In genomic region chr3:171833775-171834460, GRCh38 we compare ENCODE assay signal across 9 cellular contexts. TPM values are rescaled to one million over a fixed set of nuclear protein-coding genes. Genes with fewer than 3 reads are reported as not detected.
DNase-seq lines count a peak whose midpoint lies in the region; TF ChIP-seq lines count a peak whose summit lies in the region.
"Had no signal": no experiment of that assay in that cellular context is flagged by ENCODE, and none has a peak within 500 bp of the region (broad histone marks: within the 10 kb centered on the region; RNA-seq: fewer than 3 reads in every experiment).

No MANE protein-coding gene starts in this region.

- TF ChIP-seq CTCF in endodermal cell (conservative IDR thresholded peaks at IDR 0.05) (peak; percentile 52), parathyroid adenoma (IDR thresholded peaks at IDR 0.05) (peak; percentile 37)

- H2AFZ ChIP-seq in GM23248 (0 out of 2 replicates have a peak overlapping the region, but pooled peaks have one; percentile 18), parathyroid adenoma (no peak overlapping the region), Karpas-422 (ENCODE audit: low read length) (no peak overlapping the region)

- no peak overlapping the region for H3K9ac ChIP-seq in GM23248
- H3K9ac ChIP-seq in endodermal cell (ENCODE audit: extremely low read depth, low read length, poor library complexity, severe bottlenecking), result no peak overlapping the region
- H3K9ac ChIP-seq in parathyroid adenoma, result no peak overlapping the region
- no peak overlapping the region for H3K9ac ChIP-seq in Karpas-422 (ENCODE audit: low read length)

- H3K36me3 Mint-ChIP-seq in endodermal cell (ENCODE audit: low read depth), result no peaks in the 10 kb centered on the region
- H3K36me3 Mint-ChIP-seq: memory B cell had no signal

- H3K4me1 ChIP-seq in GM23248 (ENCODE audit: insufficient read depth), result peaks cover 48% of the 10 kb centered on the region
- peaks cover 8% of the 10 kb centered on the region for H3K4me1 ChIP-seq in endodermal cell (ENCODE audit: control insufficient read depth, insufficient read depth, low read length)
- peaks cover 13% of the 10 kb centered on the region for H3K4me1 ChIP-seq in parathyroid adenoma
- no peaks in the 10 kb centered on the region for H3K4me1 ChIP-seq in effector memory CD4-positive, alpha-beta T cell (ENCODE audit: control insufficient read depth, insufficient read depth, low read length, poor library complexity, severe bottlenecking)
- H3K4me1 ChIP-seq in Karpas-422 (ENCODE audit: low read length), result peaks cover 4% of the 10 kb centered on the region; the same call in 1 of the 2 replicates

- H3K79me2 ChIP-seq in GM23248 (ENCODE audit: insufficient read depth) (no peaks in the 10 kb centered on the region), parathyroid adenoma (no peaks in the 10 kb centered on the region), Karpas-422 (ENCODE audit: low read length) (no peaks in the 10 kb centered on the region)

- H3K27ac ChIP-seq in GM23248 (peak overlapping the region; percentile 21; the same call in 1 of the 2 replicates), endodermal cell (ENCODE audit: low read depth, low read length) (no peak overlapping the region), parathyroid adenoma (no peak overlapping the region), Karpas-422 (ENCODE audit: low read length) (no peak overlapping the region)
- H3K27ac ChIP-seq in effector memory CD4-positive, alpha-beta T cell (ENCODE audit: insufficient read depth, low read length, poor library complexity, severe bottlenecking), result no peak overlapping the region

- H3K27me3 ChIP-seq in GM23248 (replicated peaks; ENCODE audit: insufficient read depth) (no peaks in the 10 kb centered on the region), endodermal cell (ENCODE audit: control insufficient read depth, insufficient read depth, low read length, poor library complexity, severe bottlenecking) (no peaks in the 10 kb centered on the region), parathyroid adenoma (ENCODE audit: control insufficient read depth, insufficient read depth, low read length) (no peaks in the 10 kb centered on the region), Karpas-422 (ENCODE audit: low read length) (no peaks in the 10 kb centered on the region)
- H3K27me3 ChIP-seq in effector memory CD4-positive, alpha-beta T cell (replicated peaks; ENCODE audit: control insufficient read depth, insufficient read depth, low read length, poor library complexity, severe bottlenecking), result no peaks in the 10 kb centered on the region

- no peaks in the 10 kb centered on the region for H3K9me3 ChIP-seq in GM23248 (ENCODE audit: low read depth)
- H3K9me3 ChIP-seq in endodermal cell (ENCODE audit: control insufficient read depth, low read length), result no peaks in the 10 kb centered on the region
- H3K9me3 ChIP-seq in parathyroid adenoma (ENCODE audit: control insufficient read depth, low read length), result no peaks in the 10 kb centered on the region
- no peaks in the 10 kb centered on the region for H3K9me3 ChIP-seq in effector memory CD4-positive, alpha-beta T cell (ENCODE audit: control insufficient read depth, low read length)
- H3K9me3 ChIP-seq in Karpas-422 (ENCODE audit: low read length), result no peaks in the 10 kb centered on the region

- H3K4me2 ChIP-seq in GM23248 (ENCODE audit: unreplicated experiment) (no peak overlapping the region), parathyroid adenoma (ENCODE audit: low read length) (no peak overlapping the region), Karpas-422 (ENCODE audit: low read depth, low read length, poor library complexity, severe bottlenecking) (no peak overlapping the region)

- peaks cover 20% of the 10 kb centered on the region for H3K4me1 Mint-ChIP-seq in endodermal cell

- no peak overlapping the region for H3K4me3 Mint-ChIP-seq in endodermal cell
- H3K4me3 Mint-ChIP-seq: memory B cell had no signal

- H3K36me3 ChIP-seq in GM23248 (ENCODE audit: low read depth), result no peaks in the 10 kb centered on the region
- H3K36me3 ChIP-seq in endodermal cell (ENCODE audit: control insufficient read depth, insufficient read depth, low read length), result no peaks in the 10 kb centered on the region
- H3K36me3 ChIP-seq in parathyroid adenoma (ENCODE audit: control insufficient read depth, insufficient read depth, low read length), result no peaks in the 10 kb centered on the region
- H3K36me3 ChIP-seq in effector memory CD4-positive, alpha-beta T cell (ENCODE audit: control insufficient read depth, insufficient read depth, low read length), result no peaks in the 10 kb centered on the region
- no peaks in the 10 kb centered on the region for H3K36me3 ChIP-seq in Karpas-422 (ENCODE audit: insufficient read depth, low read length)

- no peaks in the 10 kb centered on the region for H3K9me2 ChIP-seq in GM23248 (ENCODE audit: insufficient read depth)
- H3K9me2 ChIP-seq in Karpas-422 (replicated peaks; ENCODE audit: insufficient read depth, low read length), result no peaks in the 10 kb centered on the region

- H4K20me1 ChIP-seq in GM23248 (ENCODE audit: insufficient read depth), result no peaks in the 10 kb centered on the region
- H4K20me1 ChIP-seq in Karpas-422 (ENCODE audit: insufficient read depth, low read depth, low read length), result no peaks in the 10 kb centered on the region

- in situ Hi-C loops in GM23248 (cut with MboI), result no loop called here

- H3K9me3 Mint-ChIP-seq in endodermal cell, result no peaks in the 10 kb centered on the region
- H3K9me3 Mint-ChIP-seq: memory B cell had no signal

- no peaks in the 10 kb centered on the region for H3K27me3 Mint-ChIP-seq in endodermal cell (ENCODE audit: insufficient read depth)

- DNase-seq in DMS114 treated with DMSO at 0.1 percent for 48 hours (lab: John Stamatoyannopoulos, UW; ENCODE audit: unreplicated experiment) (peak; percentile 30), GM23248 (peak; percentile 66), NCI-H526 (lab: John Stamatoyannopoulos, UW) (peak; percentile 12 to 68), endodermal cell (no peak), mucosa of gallbladder (ENCODE audit: low spot score) (no peak), Karpas-422 (no peak)
- DNase-seq in effector memory CD4-positive, alpha-beta T cell, result no peak

- 34 to 37% methylated on average over 3 of the region's 3 CpGs for WGBS in GM23248 (ENCODE audit: low coverage in 1 of 2, low lambda C conversion rate in 2 of 2, missing lambda C conversion rate in 2 of 2), 2 experiments
- WGBS in endodermal cell (ENCODE audit: insufficient coverage in 1 of 2, insufficient read length in 1 of 2), 2 experiments, result 90% methylated on average over 3 of the region's 3 CpGs; no CpG with 5 or more reads in 1 of the 2 experiments

- no peak overlapping the region for H3K27ac Mint-ChIP-seq in endodermal cell
- H3K27ac Mint-ChIP-seq: memory B cell had no signal

- H3K4me3 ChIP-seq in GM23248 (no peak overlapping the region), endodermal cell (ENCODE audit: low read length) (no peak overlapping the region), parathyroid adenoma (ENCODE audit: low read depth, low read length) (no peak overlapping the region), Karpas-422 (ENCODE audit: low read length) (no peak overlapping the region)
- no peak overlapping the region for H3K4me3 ChIP-seq in effector memory CD4-positive, alpha-beta T cell (ENCODE audit: insufficient read depth, low read depth, low read length, poor library complexity, severe bottlenecking)

- peaks cover 27% of the 10 kb centered on the region for H3F3A ChIP-seq in GM23248 (ENCODE audit: insufficient read depth)

RNA-seq across cellular contexts. Expression of gene TMEM212, which starts 9.2 kb away (rescaled TPM):
- total RNA-seq in GM23248 (2014; rRNA removed; shearing (Covaris generic)), result not detected in 2 replicates
- not detected in 2 replicates for polyA plus RNA-seq in GM23248 (2016; fragmentation: Nextera tagmentation; extraction: Ambion mirVana)
- total RNA-seq in endodermal cell, result not detected
- not detected for polyA plus RNA-seq in endodermal cell (2013, experiment 1 of 2)
- polyA plus RNA-seq in endodermal cell (2013, experiment 2 of 2), result not detected
- total RNA-seq in mucosa of gallbladder, result not detected
- not detected in 2 replicates for total RNA-seq in Karpas-422 (2014; rRNA removed; shearing (Covaris generic); ENCODE audit: low replicate concordance)

RNA-seq across cellular contexts. Expression of gene PLD1, which starts 23.6 kb away (rescaled TPM):
- 1.8 and 4.6 TPM in 2 replicates for total RNA-seq in GM23248 (2014; rRNA removed; shearing (Covaris generic))
- 3.0 and 3.6 TPM in 2 replicates for polyA plus RNA-seq in GM23248 (2016; fragmentation: Nextera tagmentation; extraction: Ambion mirVana)
- 10 to 100 TPM in 1 of 2 donors, 1 to 10 TPM in 1; 9.5 to 15.9 TPM for total RNA-seq in endodermal cell
- 3.0 TPM for polyA plus RNA-seq in endodermal cell (2013, experiment 1 of 2)
- polyA plus RNA-seq in endodermal cell (2013, experiment 2 of 2), result 3.1 TPM
- 734 TPM for total RNA-seq in mucosa of gallbladder
- total RNA-seq in Karpas-422 (2014; rRNA removed; shearing (Covaris generic); ENCODE audit: low replicate concordance), result not detected in 2 replicates

Comparison
In these comparisons a context has a peak if more than half of its experiments do, and no peak if none do; other contexts are left out.
1. DNase-seq: peak in DMS114 treated with DMSO at 0.1 percent for 48 hours (single experiment), GM23248 (single experiment) and NCI-H526 (2 of 2); none in endodermal cell (single experiment), mucosa of gallbladder (single experiment), effector memory CD4-positive, alpha-beta T cell (0 of 3) and Karpas-422 (single experiment).
2. RNA of gene PLD1, which starts 23.6 kb away (total RNA-seq): 734 TPM in mucosa of gallbladder (single experiment); 9.5 to 15.9 TPM in endodermal cell, 1.8 to 4.6 TPM in GM23248 and not detected in Karpas-422; every median in the first group is over 10 times any median in the second.